28 cellular contexts compared by ENCODE assay signal in genomic region chr16:68344252-68344651, GRCh38.
"Had no signal": no experiment of that assay in that cellular context is flagged by ENCODE, and none has a peak within 500 bp of the region (broad histone marks: within the 10 kb centered on the region; RNA-seq: fewer than 3 reads in every experiment).

No MANE protein-coding gene starts in this region.

- ATAC-seq: activated CD4-positive, alpha-beta T cell treated with anti-CD3 and anti-CD28 coated beads for 36 hours; activated CD4-positive, CD25-positive, alpha-beta regulatory T cell treated with anti-CD3 and anti-CD28 coated beads, Interleukin-2, amount 50 U/mL, for 24 hours; activated CD8-positive, alpha-beta T cell treated with anti-CD3 and anti-CD28 coated beads, Interleukin-2, amount 10 ng/mL, durations not matched to agents 7 days and 5 days; activated naive CD4-positive, alpha-beta T cell treated with anti-CD3 and anti-CD28 coated beads, Interleukin-2, amount 50 U/mL, for 72 hours; Panc1 had no signal

- H3K9me3 ChIP-seq: adrenal gland, SJSA1, SK-N-SH had no signal

- H3K27ac ChIP-seq: adrenal gland, SJSA1 had no signal

- DNase-seq: activated CD4-positive, alpha-beta T cell treated with anti-CD3 and anti-CD28 coated beads for 36 hours; activated CD4-positive, alpha-beta T cell treated with anti-CD3 and anti-CD28 coated beads, Interleukin-2, amount 10 ng/mL, durations not matched to agents 7 days and 5 days; activated CD4-positive, alpha-beta T cell treated with anti-CD3 and anti-CD28 coated beads, Interleukin-2, amount 50 U/mL, for 48 hours; activated CD8-positive, alpha-beta T cell treated with anti-CD3 and anti-CD28 coated beads, Interleukin-2, amount 10 ng/mL, durations not matched to agents 7 days and 5 days; activated gamma-delta T cell; activated naive CD4-positive, alpha-beta T cell treated with anti-CD3 and anti-CD28 coated beads for 36 hours; activated T-cell treated with anti-CD3 and anti-CD28 coated beads, Interleukin-2, amount 50 U/mL, for 24 hours; central memory CD4-positive, alpha-beta T cell; Karpas-422; KBM-7; NCI-H1105; NCI-H1417 treated with DMSO at 0.1 percent for 48 hours; NCI-H1930; NCI-H2081 treated with DMSO at 0.1 percent for 48 hours; NCI-H226; NCI-H446 treated with DMSO at 0.1 percent for 48 hours; NCI-H524; NCI-H69; NCI-H82; SHP77 treated with DMSO at 0.1 percent for 48 hours; SK-N-SH had no signal

- H3K4me3 ChIP-seq: adrenal gland, SJSA1 had no signal

- H3K4me1 ChIP-seq: SJSA1 had no signal

- FAIRE-seq: bronchial epithelial cell, TTC549 had no signal

- H3K27me3 ChIP-seq: adrenal gland, SJSA1 had no signal

- H3K9ac ChIP-seq: SK-N-SH had no signal
